12 cellular contexts compared by ENCODE assay signal in the genomic region with DNA sequence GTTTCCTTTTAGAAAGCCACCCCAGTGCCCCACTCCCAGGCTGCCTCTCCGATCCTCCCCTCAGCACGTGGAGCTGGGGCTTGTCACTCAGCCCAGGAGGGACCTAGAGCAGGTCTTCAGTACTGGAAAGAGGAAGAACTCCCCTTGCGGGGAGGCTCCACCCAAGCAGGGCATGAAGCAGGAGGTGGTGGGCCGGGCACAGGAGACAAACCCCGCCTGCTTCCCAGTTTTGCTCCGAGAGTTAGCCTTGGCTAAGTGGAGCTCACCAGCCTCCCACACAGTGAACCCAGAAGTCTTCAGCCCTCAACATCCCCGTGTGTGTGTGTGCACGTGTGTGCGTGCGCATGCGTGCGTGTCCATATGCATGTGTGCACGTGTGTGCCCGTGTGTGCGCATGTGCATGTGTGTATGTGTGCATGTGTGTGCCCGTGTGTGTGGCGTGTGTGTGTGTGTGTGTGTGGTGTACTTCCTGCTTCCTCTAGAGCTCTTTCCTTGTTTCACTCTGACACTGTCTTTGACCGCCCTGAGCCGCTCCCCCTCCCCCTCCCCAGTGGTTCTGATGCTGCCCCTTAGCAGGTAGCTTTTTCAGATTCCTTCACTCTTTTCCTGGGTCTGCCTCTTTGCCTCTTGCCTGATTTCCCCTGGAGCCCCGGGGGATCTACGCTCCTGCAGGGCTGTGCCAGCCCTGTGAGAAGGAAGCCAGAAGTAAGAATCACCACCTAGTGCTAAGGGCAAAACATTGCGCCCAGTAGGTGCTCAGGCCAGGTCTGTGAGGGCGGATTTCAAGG.
A peak's percentile ranks its signal among the peaks of the same experiment; 100 is the strongest.
DNase-seq lines count a peak whose midpoint lies in the region; ATAC-seq and TF ChIP-seq lines count a peak whose summit lies in the region.
"Had no signal": no experiment of that assay in that cellular context is flagged by ENCODE, and none has a peak within 500 bp of the region (broad histone marks: within the 10 kb centered on the region; RNA-seq: fewer than 3 reads in every experiment).

No MANE protein-coding gene starts in this region.

- DNase-seq in HL-60 (ENCODE audit: low read depth in 1 of 2, low spot score in 1 of 2) (peak; percentile 51 to 80), Peyer's patch (peak in 2 of 3 donors; percentile 39 to 52), left ventricle myocardium inferior (peak; percentile 40), progenitor cell of endocrine pancreas (ENCODE audit: low spot score, unreplicated experiment) (no peak), NCI-H1092 (lab: John Stamatoyannopoulos, UW) (no peak), NCI-H1694 (lab: John Stamatoyannopoulos, UW) (no peak), NCI-H1930 (lab: John Stamatoyannopoulos, UW) (no peak)
- DNase-seq: activated naive CD8-positive, alpha-beta T cell treated with anti-CD3 and anti-CD28 coated beads for 36 hours; effector memory CD4-positive, alpha-beta T cell; natural killer cell had no signal

- H3K9me3 ChIP-seq in Peyer's patch = no peaks in the 10 kb centered on the region
- H3K9me3 ChIP-seq in left ventricle myocardium inferior (replicated peaks) = no peaks in the 10 kb centered on the region

- no peaks in the 10 kb centered on the region for H3K9me3 Mint-ChIP-seq in progenitor cell of endocrine pancreas (ENCODE audit: low read depth)
- H3K9me3 Mint-ChIP-seq: activated naive CD8-positive, alpha-beta T cell treated with anti-CD3 and anti-CD28 coated beads for 36 hours; natural killer cell; stimulated activated naive CD8-positive, alpha-beta T cell treated with anti-CD3 and anti-CD28 coated beads, Interleukin-15, Interleukin-2, amounts not matched to agents 100 ng/mL and 50 ng/mL, for 24 hours had no signal

- peak overlapping the region; percentile 90 for H3K27ac Mint-ChIP-seq in progenitor cell of endocrine pancreas
- H3K27ac Mint-ChIP-seq: activated naive CD8-positive, alpha-beta T cell treated with anti-CD3 and anti-CD28 coated beads for 36 hours; natural killer cell; stimulated activated naive CD8-positive, alpha-beta T cell treated with anti-CD3 and anti-CD28 coated beads, Interleukin-15, Interleukin-2, amounts not matched to agents 100 ng/mL and 50 ng/mL, for 24 hours had no signal

- H3K4me3 Mint-ChIP-seq in progenitor cell of endocrine pancreas (ENCODE audit: low read depth) = no peak overlapping the region
- H3K4me3 Mint-ChIP-seq: activated naive CD8-positive, alpha-beta T cell treated with anti-CD3 and anti-CD28 coated beads for 36 hours; natural killer cell; stimulated activated naive CD8-positive, alpha-beta T cell treated with anti-CD3 and anti-CD28 coated beads, Interleukin-15, Interleukin-2, amounts not matched to agents 100 ng/mL and 50 ng/mL, for 24 hours had no signal

- no peak for ATAC-seq in GM18870 (IDR thresholded peaks at IDR 0.05; ENCODE audit: unreplicated experiment)

- no peak overlapping the region for H3K27ac ChIP-seq in HL-60 (replicated peaks)
- no peak overlapping the region for H3K27ac ChIP-seq in Peyer's patch
- no peak overlapping the region for H3K27ac ChIP-seq in left ventricle myocardium inferior (replicated peaks)

- peaks cover 11% of the 10 kb centered on the region for H3K27me3 Mint-ChIP-seq in progenitor cell of endocrine pancreas
- H3K27me3 Mint-ChIP-seq: stimulated activated naive CD8-positive, alpha-beta T cell treated with anti-CD3 and anti-CD28 coated beads, Interleukin-15, Interleukin-2, amounts not matched to agents 100 ng/mL and 50 ng/mL, for 24 hours had no signal

- H3K27me3 ChIP-seq in HL-60 (ENCODE audit: insufficient read depth, poor library complexity, severe bottlenecking) = no peaks in the 10 kb centered on the region
- H3K27me3 ChIP-seq in Peyer's patch = no peaks in the 10 kb centered on the region
- H3K27me3 ChIP-seq in left ventricle myocardium inferior (ENCODE audit: low read depth) = peaks cover 45% of the 10 kb centered on the region

- H3K4me1 Mint-ChIP-seq in progenitor cell of endocrine pancreas (ENCODE audit: low read depth) = peaks cover 27% of the 10 kb centered on the region
- H3K4me1 Mint-ChIP-seq: activated naive CD8-positive, alpha-beta T cell treated with anti-CD3 and anti-CD28 coated beads for 36 hours had no signal

- H3K4me3 ChIP-seq in HL-60 (replicated peaks; ENCODE audit: insufficient read depth, low read length) = no peak overlapping the region
- H3K4me3 ChIP-seq in Peyer's patch = no peak overlapping the region
- no peak overlapping the region for H3K4me3 ChIP-seq in left ventricle myocardium inferior

- H3K36me3 Mint-ChIP-seq in progenitor cell of endocrine pancreas (ENCODE audit: insufficient read depth) = no peaks in the 10 kb centered on the region
- H3K36me3 Mint-ChIP-seq: activated naive CD8-positive, alpha-beta T cell treated with anti-CD3 and anti-CD28 coated beads for 36 hours; natural killer cell had no signal

- intact Hi-C loops in left ventricle myocardium inferior (cut with micrococcal nuclease) = no loop called here

- H3K4me1 ChIP-seq in Peyer's patch (no peaks in the 10 kb centered on the region), left ventricle myocardium inferior (no peaks in the 10 kb centered on the region)

- H3K36me3 ChIP-seq in Peyer's patch (no peaks in the 10 kb centered on the region), left ventricle myocardium inferior (no peaks in the 10 kb centered on the region)

- TF ChIP-seq CTCF in HL-60 (IDR thresholded peaks at IDR 0.05; ENCODE audit: insufficient read depth, low read length) = no peak
- no peak for TF ChIP-seq CTCF in Peyer's patch (IDR thresholded peaks at IDR 0.05)
- no peak for TF ChIP-seq CTCF in left ventricle myocardium inferior (IDR thresholded peaks at IDR 0.05; ENCODE audit: borderline replicate concordance)
- TF ChIP-seq CTCF in progenitor cell of endocrine pancreas (IDR thresholded peaks at IDR 0.05; ENCODE audit: unreplicated experiment) = no peak

- TF ChIP-seq POLR2A in Peyer's patch (IDR thresholded peaks at IDR 0.05) = no peak

Comparison
In these comparisons a context has a peak if more than half of its experiments do, and no peak if none do; other contexts are left out.
1. DNase-seq: peak in HL-60 (2 of 2), Peyer's patch (2 of 3) and left ventricle myocardium inferior (single experiment); none in progenitor cell of endocrine pancreas (single experiment), NCI-H1092 (single experiment), NCI-H1694 (single experiment) and NCI-H1930 (0 of 2).